Comparison of ENCODE assay signal across 5 cellular contexts in genomic region chr12:11094910-11095309, GRCh38. TPM values are rescaled to one million over a fixed set of nuclear protein-coding genes. Genes with fewer than 3 reads are reported as not detected.
"Had no signal": no experiment of that assay in that cellular context is flagged by ENCODE, and none has a peak within 500 bp of the region (broad histone marks: within the 10 kb centered on the region; RNA-seq: fewer than 3 reads in every experiment).

No MANE protein-coding gene starts in this region.

RNA-seq across cellular contexts. Expression of gene TAS2R43, which starts 2.8 kb away (rescaled TPM):
- total RNA-seq: left cardiac atrium, left ventricle myocardium superior, mesenteric fat pad, right cardiac atrium had no signal
- polyA plus RNA-seq: right cardiac atrium had no signal

RNA-seq across cellular contexts. Expression of gene TAS2R46, which starts 32.8 kb away (rescaled TPM):
- total RNA-seq: myocyte had no signal
- polyA plus RNA-seq: right cardiac atrium had no signal
